2 cellular contexts compared by ENCODE assay signal in genomic region chr17:81528651-81529436, GRCh38.
TF ChIP-seq lines count a peak whose summit lies in the region.

No MANE protein-coding gene starts in this region.

TF ChIP-seq in GM23338, 12 proteins besides CTCF, POLR2A, EP300 and RAD21 (continued from another document):
- TF ChIP-seq, protein P1, sequence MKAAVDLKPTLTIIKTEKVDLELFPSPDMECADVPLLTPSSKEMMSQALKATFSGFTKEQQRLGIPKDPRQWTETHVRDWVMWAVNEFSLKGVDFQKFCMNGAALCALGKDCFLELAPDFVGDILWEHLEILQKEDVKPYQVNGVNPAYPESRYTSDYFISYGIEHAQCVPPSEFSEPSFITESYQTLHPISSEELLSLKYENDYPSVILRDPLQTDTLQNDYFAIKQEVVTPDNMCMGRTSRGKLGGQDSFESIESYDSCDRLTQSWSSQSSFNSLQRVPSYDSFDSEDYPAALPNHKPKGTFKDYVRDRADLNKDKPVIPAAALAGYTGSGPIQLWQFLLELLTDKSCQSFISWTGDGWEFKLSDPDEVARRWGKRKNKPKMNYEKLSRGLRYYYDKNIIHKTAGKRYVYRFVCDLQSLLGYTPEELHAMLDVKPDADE (IDR thresholded peaks at IDR 0.05), result no peak
- no peak for TF ChIP-seq ZNF331 (CRISPR knock-in tag; IDR thresholded peaks at IDR 0.05; ENCODE audit: low read depth)
- no peak for TF ChIP-seq EZH2 (IDR thresholded peaks at IDR 0.05; ENCODE audit: low read depth, unreplicated experiment)

TF ChIP-seq in WTC11, 78 proteins besides CTCF, POLR2A, EP300 and RAD21 (continued from another document):
- TF ChIP-seq, protein P2, sequence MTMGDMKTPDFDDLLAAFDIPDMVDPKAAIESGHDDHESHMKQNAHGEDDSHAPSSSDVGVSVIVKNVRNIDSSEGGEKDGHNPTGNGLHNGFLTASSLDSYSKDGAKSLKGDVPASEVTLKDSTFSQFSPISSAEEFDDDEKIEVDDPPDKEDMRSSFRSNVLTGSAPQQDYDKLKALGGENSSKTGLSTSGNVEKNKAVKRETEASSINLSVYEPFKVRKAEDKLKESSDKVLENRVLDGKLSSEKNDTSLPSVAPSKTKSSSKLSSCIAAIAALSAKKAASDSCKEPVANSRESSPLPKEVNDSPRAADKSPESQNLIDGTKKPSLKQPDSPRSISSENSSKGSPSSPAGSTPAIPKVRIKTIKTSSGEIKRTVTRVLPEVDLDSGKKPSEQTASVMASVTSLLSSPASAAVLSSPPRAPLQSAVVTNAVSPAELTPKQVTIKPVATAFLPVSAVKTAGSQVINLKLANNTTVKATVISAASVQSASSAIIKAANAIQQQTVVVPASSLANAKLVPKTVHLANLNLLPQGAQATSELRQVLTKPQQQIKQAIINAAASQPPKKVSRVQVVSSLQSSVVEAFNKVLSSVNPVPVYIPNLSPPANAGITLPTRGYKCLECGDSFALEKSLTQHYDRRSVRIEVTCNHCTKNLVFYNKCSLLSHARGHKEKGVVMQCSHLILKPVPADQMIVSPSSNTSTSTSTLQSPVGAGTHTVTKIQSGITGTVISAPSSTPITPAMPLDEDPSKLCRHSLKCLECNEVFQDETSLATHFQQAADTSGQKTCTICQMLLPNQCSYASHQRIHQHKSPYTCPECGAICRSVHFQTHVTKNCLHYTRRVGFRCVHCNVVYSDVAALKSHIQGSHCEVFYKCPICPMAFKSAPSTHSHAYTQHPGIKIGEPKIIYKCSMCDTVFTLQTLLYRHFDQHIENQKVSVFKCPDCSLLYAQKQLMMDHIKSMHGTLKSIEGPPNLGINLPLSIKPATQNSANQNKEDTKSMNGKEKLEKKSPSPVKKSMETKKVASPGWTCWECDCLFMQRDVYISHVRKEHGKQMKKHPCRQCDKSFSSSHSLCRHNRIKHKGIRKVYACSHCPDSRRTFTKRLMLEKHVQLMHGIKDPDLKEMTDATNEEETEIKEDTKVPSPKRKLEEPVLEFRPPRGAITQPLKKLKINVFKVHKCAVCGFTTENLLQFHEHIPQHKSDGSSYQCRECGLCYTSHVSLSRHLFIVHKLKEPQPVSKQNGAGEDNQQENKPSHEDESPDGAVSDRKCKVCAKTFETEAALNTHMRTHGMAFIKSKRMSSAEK (CRISPR knock-in tag; IDR thresholded peaks at IDR 0.05; ENCODE audit: borderline replicate concordance), result no peak
- TF ChIP-seq ATF1 (CRISPR knock-in tag; IDR thresholded peaks at IDR 0.05) (no peak), GABPB1 (CRISPR knock-in tag; IDR thresholded peaks at IDR 0.05) (no peak), ZNF671 (CRISPR knock-in tag; IDR thresholded peaks at IDR 0.05) (no peak), E2F4 (CRISPR knock-in tag; IDR thresholded peaks at IDR 0.05; ENCODE audit: borderline replicate concordance, low read depth) (no peak)
- TF ChIP-seq, protein P3, sequence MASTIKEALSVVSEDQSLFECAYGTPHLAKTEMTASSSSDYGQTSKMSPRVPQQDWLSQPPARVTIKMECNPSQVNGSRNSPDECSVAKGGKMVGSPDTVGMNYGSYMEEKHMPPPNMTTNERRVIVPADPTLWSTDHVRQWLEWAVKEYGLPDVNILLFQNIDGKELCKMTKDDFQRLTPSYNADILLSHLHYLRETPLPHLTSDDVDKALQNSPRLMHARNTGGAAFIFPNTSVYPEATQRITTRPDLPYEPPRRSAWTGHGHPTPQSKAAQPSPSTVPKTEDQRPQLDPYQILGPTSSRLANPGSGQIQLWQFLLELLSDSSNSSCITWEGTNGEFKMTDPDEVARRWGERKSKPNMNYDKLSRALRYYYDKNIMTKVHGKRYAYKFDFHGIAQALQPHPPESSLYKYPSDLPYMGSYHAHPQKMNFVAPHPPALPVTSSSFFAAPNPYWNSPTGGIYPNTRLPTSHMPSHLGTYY (CRISPR knock-in tag; IDR thresholded peaks at IDR 0.05), result no peak
